In genomic region chr22:30829901-30830550, GRCh38 we compare ENCODE assay signal across 11 cellular contexts.
DNase-seq lines count a peak whose midpoint lies in the region; ATAC-seq, FAIRE-seq and TF ChIP-seq lines count a peak whose summit lies in the region.
"Had no signal": no experiment of that assay in that cellular context is flagged by ENCODE, and none has a peak within 500 bp of the region (broad histone marks: within the 10 kb centered on the region; RNA-seq: fewer than 3 reads in every experiment).

No MANE protein-coding gene starts in this region.

- peaks cover 56% of the 10 kb centered on the region for H3K27me3 Mint-ChIP-seq in nephron progenitor cell (ENCODE audit: low read depth, poor library complexity)
- H3K27me3 Mint-ChIP-seq in activated T-cell treated with anti-CD3 and anti-CD28 coated beads, Interleukin-2, amount 50 U/mL, for 72 hours (ENCODE audit: low read depth): peaks cover 6% of the 10 kb centered on the region

- H3K27ac ChIP-seq in A549 (peak overlapping the region; percentile 93 to 99), keratinocyte (ENCODE audit: control insufficient read depth, insufficient read depth, low read length) (peak overlapping the region; percentile 100)

- H3K27ac Mint-ChIP-seq in nephron progenitor cell: no peak overlapping the region
- no peak overlapping the region for H3K27ac Mint-ChIP-seq in activated T-cell treated with anti-CD3 and anti-CD28 coated beads, Interleukin-2, amount 50 U/mL, for 72 hours
- H3K27ac Mint-ChIP-seq: CD4-positive, alpha-beta T cell had no signal

- H2AFZ ChIP-seq in keratinocyte (ENCODE audit: control insufficient read depth, low read length): no peak overlapping the region

- peaks cover 52% of the 10 kb centered on the region for H3K4me1 ChIP-seq in A549
- peaks cover 34% of the 10 kb centered on the region for H3K4me1 ChIP-seq in keratinocyte (ENCODE audit: control insufficient read depth, extremely low read depth, insufficient read depth, low read length)

- no peaks in the 10 kb centered on the region for H3K9me1 ChIP-seq in keratinocyte (ENCODE audit: control insufficient read depth, extremely low read depth, insufficient read depth, low read length)

- no peaks in the 10 kb centered on the region for H3K36me3 Mint-ChIP-seq in nephron progenitor cell (ENCODE audit: low read depth)
- no peaks in the 10 kb centered on the region for H3K36me3 Mint-ChIP-seq in activated T-cell treated with anti-CD3 and anti-CD28 coated beads, Interleukin-2, amount 50 U/mL, for 72 hours (ENCODE audit: insufficient read depth in 2 of 2)

- ATAC-seq in A549: peak; percentile 93
- ATAC-seq in activated T-cell treated with anti-CD3 and anti-CD28 coated beads, Interleukin-2, amount 50 U/mL, for 72 hours (replicated peaks in 1 of 2): no peak

- H3K9me3 Mint-ChIP-seq in nephron progenitor cell: no peaks in the 10 kb centered on the region
- H3K9me3 Mint-ChIP-seq in activated T-cell treated with anti-CD3 and anti-CD28 coated beads, Interleukin-2, amount 50 U/mL, for 72 hours: no peaks in the 10 kb centered on the region
- H3K9me3 Mint-ChIP-seq: CD4-positive, alpha-beta T cell had no signal

- peaks cover 0 to 19% of the 10 kb centered on the region in 2 experiments for H3K36me3 ChIP-seq in keratinocyte (ENCODE audit: control insufficient read depth in 2 of 2, extremely low read depth in 1 of 2, insufficient read depth in 2 of 2, low read length in 2 of 2)

- peak overlapping the region; percentile 20; the same call in 2 of the 3 replicates for H3K4me3 ChIP-seq in A549
- no peak overlapping the region for H3K4me3 ChIP-seq in astrocyte of the cerebellum (ENCODE audit: low read depth, low read length)
- peak overlapping the region in 2 of 3 experiments; percentile 45 to 48 for H3K4me3 ChIP-seq in keratinocyte (ENCODE audit: control insufficient read depth in 2 of 3, extremely low read depth in 1 of 3, insufficient read depth in 2 of 3, low read depth in 1 of 3, low read length in 3 of 3)

- dilution Hi-C loops in keratinocyte (cut with MboI; ENCODE audit: extremely low pct_ligation_motif_present, low sequenced_read_pairs): no loop called here

- H3K79me2 ChIP-seq in keratinocyte (ENCODE audit: control insufficient read depth, insufficient read depth, low read length): no peaks in the 10 kb centered on the region

- TF ChIP-seq CTCF in A549 (IDR thresholded peaks at IDR 0.05) (no peak), astrocyte of the cerebellum (IDR thresholded peaks at IDR 0.05; ENCODE audit: low read depth, low read length, missing control alignments) (no peak), keratinocyte (optimal IDR thresholded peaks at IDR 0.05 in 1 of 3, IDR thresholded peaks at IDR 0.05 in 1 of 3, conservative IDR thresholded peaks at IDR 0.05 in 1 of 3; ENCODE audit: extremely low read depth in 1 of 3, insufficient read depth in 2 of 3, low read length in 3 of 3) (peak in 1 of 3 experiments; percentile 12), nephron progenitor cell (IDR thresholded peaks at IDR 0.05) (no peak)

- CTCF ChIA-PET in A549 (lab: Yijun Ruan, JAX): interaction anchor here (2.6 kb wide), 1 partner anchor 89 kb away, joined by 11 read pairs; no protein-coding TSS in a partner anchor

- no peak for FAIRE-seq in A549 (lab: Jason Lieb, UNC)
- FAIRE-seq in keratinocyte (lab: Jason Lieb, UNC): peak; percentile 97
- FAIRE-seq: GM18507 had no signal

- TF ChIP-seq RAD21 in A549 (conservative IDR thresholded peaks at IDR 0.05 in 1 of 2, IDR thresholded peaks at IDR 0.05 in 1 of 2): peak in 1 of 2 experiments; percentile 30; a peak in 1 of 5 replicates

- no peak for TF ChIP-seq POLR2A in A549 (IDR thresholded peaks at IDR 0.05; ENCODE audit: low read length)

- DNase-seq in A549 (ENCODE audit: low read depth in 1 of 2, low spot score in 1 of 2) (peak; percentile 85 to 97), HK-2 (ENCODE audit: unreplicated experiment) (peak; percentile 22), astrocyte of the cerebellum (ENCODE audit: low read depth) (peak; percentile 46), keratinocyte (ENCODE audit: low read depth, low spot score) (peak; percentile 98), nephron progenitor cell (no peak), RPMI8226 (no peak), SKM-1 treated with dmso at 0.1 percent for 144 hours (lab: John Stamatoyannopoulos, UW; ENCODE audit: unreplicated experiment) (no peak)
- no peak for DNase-seq in activated T-cell treated with anti-CD3 and anti-CD28 coated beads, Interleukin-2, amount 50 U/mL, for 72 hours
- DNase-seq: CD4-positive, alpha-beta T cell; NCI-H2029 had no signal

- H3K9me3 ChIP-seq in A549 (no peaks in the 10 kb centered on the region), keratinocyte (ENCODE audit: control insufficient read depth, low read depth, low read length) (no peaks in the 10 kb centered on the region)

- H3K4me2 ChIP-seq in A549 (peak overlapping the region; percentile 78), keratinocyte (ENCODE audit: control insufficient read depth, extremely low read depth, insufficient read depth, low read depth, low read length) (peak overlapping the region; percentile 92)

- POLR2A ChIA-PET in A549 (lab: Yijun Ruan, JAX): interaction anchor here (0.6 to 0.9 kb wide), 3 partner anchors 27 to 67 kb away, joined by 3 read pairs; no protein-coding TSS in a partner anchor

- no peaks in the 10 kb centered on the region for H3K27me3 ChIP-seq in keratinocyte (ENCODE audit: control insufficient read depth, extremely low read depth, insufficient read depth, low read length)

- no peak overlapping the region for H3K4me3 Mint-ChIP-seq in nephron progenitor cell
- no peak overlapping the region for H3K4me3 Mint-ChIP-seq in activated T-cell treated with anti-CD3 and anti-CD28 coated beads, Interleukin-2, amount 50 U/mL, for 72 hours
- H3K4me3 Mint-ChIP-seq: CD4-positive, alpha-beta T cell had no signal

- in situ Hi-C loops in astrocyte of the cerebellum (cut with HindIII; ENCODE audit: low sequenced_read_pairs): no loop called here

- peak overlapping the region; percentile 81 for H3K9ac ChIP-seq in keratinocyte (ENCODE audit: control insufficient read depth, extremely low read depth, insufficient read depth, low read length)

- peak; percentile 93 to 97 for TF ChIP-seq EP300 in A549 (IDR thresholded peaks at IDR 0.05)

- H4K20me1 ChIP-seq in keratinocyte (ENCODE audit: control insufficient read depth, extremely low read depth, insufficient read depth, low read length): no peaks in the 10 kb centered on the region

- no peaks in the 10 kb centered on the region for H3K4me1 Mint-ChIP-seq in nephron progenitor cell
- peaks cover 25% of the 10 kb centered on the region for H3K4me1 Mint-ChIP-seq in activated T-cell treated with anti-CD3 and anti-CD28 coated beads, Interleukin-2, amount 50 U/mL, for 72 hours (ENCODE audit: low read depth)

- WGBS in A549 (ENCODE audit: missing lambda C conversion rate): 1% methylated on average over 12 of the region's 12 CpGs

TF ChIP-seq in A549, 52 proteins besides CTCF, POLR2A, EP300 and RAD21 (continues in another document):
- TF ChIP-seq ZC3H11A (IDR thresholded peaks at IDR 0.05) (no peak), HOXA7 (CRISPR knock-in tag; IDR thresholded peaks at IDR 0.05) (no peak), BCL3 (IDR thresholded peaks at IDR 0.05) (peak; percentile 84; the same call in 1 of the 3 replicates), TFCP2L1 (CRISPR knock-in tag; IDR thresholded peaks at IDR 0.05) (no peak), MAZ (IDR thresholded peaks at IDR 0.05; ENCODE audit: borderline replicate concordance, low read depth, low read length) (no peak), HMGXB4 (CRISPR knock-in tag; IDR thresholded peaks at IDR 0.05; ENCODE audit: borderline replicate concordance) (no peak), CEBPB (IDR thresholded peaks at IDR 0.05) (peak; percentile 70 to 90), HDAC2 (IDR thresholded peaks at IDR 0.05) (no peak), KDM5A (IDR thresholded peaks at IDR 0.05) (no peak), CHD4 (IDR thresholded peaks at IDR 0.05; ENCODE audit: borderline replicate concordance) (no peak), ZSCAN20 (CRISPR knock-in tag; IDR thresholded peaks at IDR 0.05) (0 out of 2 replicates have a peak, but pooled peaks have one; percentile 30), ELK1 (IDR thresholded peaks at IDR 0.05; ENCODE audit: low read depth, low read length) (no peak), FOXS1 (CRISPR knock-in tag; IDR thresholded peaks at IDR 0.05) (no peak), RARB (CRISPR knock-in tag; IDR thresholded peaks at IDR 0.05) (no peak), GATA3 (IDR thresholded peaks at IDR 0.05; ENCODE audit: borderline replicate concordance) (peak; percentile 96)

Comparison
In these comparisons a context has a peak if more than half of its experiments do, and no peak if none do; other contexts are left out.
1. ATAC-seq: peak in A549 (2 of 2); none in activated T-cell treated with anti-CD3 and anti-CD28 coated beads, Interleukin-2, amount 50 U/mL, for 72 hours (0 of 2).
2. DNase-seq: peak in A549 (2 of 2), HK-2 (single experiment), astrocyte of the cerebellum (single experiment) and keratinocyte (single experiment); none in nephron progenitor cell (single experiment), RPMI8226 (single experiment), SKM-1 treated with dmso at 0.1 percent for 144 hours (single experiment) and activated T-cell treated with anti-CD3 and anti-CD28 coated beads, Interleukin-2, amount 50 U/mL, for 72 hours (0 of 2).